ENCODE assay signal across 8 cellular contexts in the genomic region with DNA sequence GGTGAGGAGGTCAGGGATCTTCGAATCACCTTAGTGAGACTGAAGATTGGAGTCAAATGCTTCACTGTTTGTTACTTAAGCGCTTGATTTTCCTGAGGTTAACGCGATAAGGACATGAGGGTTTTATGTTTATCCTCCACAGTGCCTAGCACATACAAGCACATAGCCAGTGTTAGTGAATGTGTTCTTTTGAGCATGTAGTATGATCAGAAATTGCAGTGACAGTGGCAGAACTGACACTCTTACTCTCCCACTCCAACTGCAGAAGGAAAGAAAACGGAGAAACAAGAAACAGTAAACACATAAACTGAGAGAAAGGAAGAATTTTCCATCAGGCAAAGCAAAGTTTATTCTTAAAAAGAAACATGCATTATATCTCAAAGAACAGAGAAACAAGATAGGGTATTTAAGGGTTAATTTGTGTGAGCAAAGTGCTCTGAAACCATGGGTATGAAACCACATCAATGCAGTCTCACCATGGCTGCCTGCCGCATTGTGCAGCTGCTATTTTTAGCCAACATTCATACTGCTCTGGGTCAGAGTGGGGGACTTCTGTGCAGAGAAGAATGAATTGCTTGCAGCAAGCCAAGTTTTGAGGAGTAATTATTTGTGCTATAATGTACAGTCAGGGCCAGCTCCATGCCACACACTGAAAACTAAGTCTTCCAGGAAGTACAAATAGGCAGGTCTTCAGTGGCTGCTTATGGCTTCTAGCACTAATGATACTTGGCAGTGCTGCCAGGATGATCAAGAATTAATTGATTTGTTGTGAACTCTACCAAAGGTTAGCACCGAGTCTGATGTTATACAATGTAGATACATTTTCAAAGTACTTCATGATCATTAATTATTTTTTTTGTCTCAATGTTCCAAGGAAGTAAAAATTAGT.
DNase-seq lines count a peak whose midpoint lies in the region; ATAC-seq and TF ChIP-seq lines count a peak whose summit lies in the region.

No MANE protein-coding gene starts in this region.

- no peaks in the 10 kb centered on the region for H3K9me2 ChIP-seq in OCI-LY7 (ENCODE audit: insufficient read depth, low read length)

- H3K36me3 Mint-ChIP-seq in activated T-cell treated with anti-CD3 and anti-CD28 coated beads, Interleukin-2, amount 50 U/mL, for 24 hours (ENCODE audit: low read depth) = no peaks in the 10 kb centered on the region

- H3K27ac ChIP-seq in OCI-LY7 (ENCODE audit: low read depth, low read length, poor library complexity, severe bottlenecking) = peak overlapping the region; percentile 33

- DNase-seq in activated T-cell treated with anti-CD3 and anti-CD28 coated beads, Interleukin-2, amount 50 U/mL, for 24 hours = peak; percentile 30
- DNase-seq in activated T-cell treated with anti-CD3 and anti-CD28 coated beads for 4 hours = no peak
- peak; percentile 70 for DNase-seq in OCI-LY7 (ENCODE audit: low spot score)
- DNase-seq in hepatic stellate cell (ENCODE audit: low spot score) = peak; percentile 21
- no peak for DNase-seq in HUDEP-2 (lab: John Stamatoyannopoulos, UW; ENCODE audit: unreplicated experiment in 76 of 76)
- no peak for DNase-seq in NCI-H526 treated with DMSO at 0.1 percent for 48 hours (lab: John Stamatoyannopoulos, UW)
- no peak for DNase-seq in HPDE6-E6E7 (ENCODE audit: extremely low spot score)

- intact Hi-C loops in OCI-LY7 (cut with micrococcal nuclease; ENCODE audit: unreplicated experiment) = no loop called here

- no peak for TF ChIP-seq CTCF in OCI-LY7 (conservative IDR thresholded peaks at IDR 0.05; ENCODE audit: low read length)

- peak overlapping the region; percentile 67 for H3K4me2 ChIP-seq in OCI-LY7 (ENCODE audit: low read length)

- no peaks in the 10 kb centered on the region for H3K36me3 ChIP-seq in OCI-LY7 (ENCODE audit: insufficient read depth, low read length)

- no peak overlapping the region for H3K27ac Mint-ChIP-seq in activated T-cell treated with anti-CD3 and anti-CD28 coated beads, Interleukin-2, amount 50 U/mL, for 24 hours

- H3K79me2 ChIP-seq in OCI-LY7 (ENCODE audit: insufficient read depth, low read depth, low read length) = no peaks in the 10 kb centered on the region

- H3K4me3 ChIP-seq in OCI-LY7 (ENCODE audit: low read depth, low read length, poor library complexity, severe bottlenecking) = peak overlapping the region; percentile 39

- POLR2A ChIA-PET in OCI-LY7 (lab: Charles Lee) = interaction anchor here (2.4 kb wide), 1 partner anchor 11 kb away, joined by 6 read pairs; no protein-coding TSS in a partner anchor

- H3K27me3 Mint-ChIP-seq in activated T-cell treated with anti-CD3 and anti-CD28 coated beads, Interleukin-2, amount 50 U/mL, for 24 hours = no peaks in the 10 kb centered on the region

- H4K20me1 ChIP-seq in OCI-LY7 (ENCODE audit: insufficient read depth, low read length) = no peaks in the 10 kb centered on the region

- peak; percentile 96 for ATAC-seq in HG02763 (IDR thresholded peaks at IDR 0.05; ENCODE audit: unreplicated experiment)

- H3K4me3 Mint-ChIP-seq in activated T-cell treated with anti-CD3 and anti-CD28 coated beads, Interleukin-2, amount 50 U/mL, for 24 hours = no peak overlapping the region

- peaks cover 5% of the 10 kb centered on the region for H3K9me3 Mint-ChIP-seq in activated T-cell treated with anti-CD3 and anti-CD28 coated beads, Interleukin-2, amount 50 U/mL, for 24 hours

- BruUV-seq in OCI-LY7 (replicated peaks; lab: Mats Ljungman, UMichigan) = no TSS peak

- H2AFZ ChIP-seq in OCI-LY7 (ENCODE audit: low read length) = peak overlapping the region; percentile 70

- H3K4me1 Mint-ChIP-seq in activated T-cell treated with anti-CD3 and anti-CD28 coated beads, Interleukin-2, amount 50 U/mL, for 24 hours (ENCODE audit: low read depth) = peaks cover 11% of the 10 kb centered on the region

- CTCF ChIA-PET in OCI-LY7 (lab: Charles Lee; ENCODE audit: unreplicated experiment) = no interaction called here

- H3K9me3 ChIP-seq in OCI-LY7 (ENCODE audit: low read length) = peaks cover 10% of the 10 kb centered on the region; the same call in 1 of the 2 replicates

- H3K4me1 ChIP-seq in OCI-LY7 (ENCODE audit: insufficient read depth, low read length, poor library complexity, severe bottlenecking) = peaks cover 26% of the 10 kb centered on the region

Comparison
In these comparisons a context has a peak if more than half of its experiments do, and no peak if none do; other contexts are left out.
1. DNase-seq: peak in activated T-cell treated with anti-CD3 and anti-CD28 coated beads, Interleukin-2, amount 50 U/mL, for 24 hours (single experiment), OCI-LY7 (single experiment) and hepatic stellate cell (single experiment); none in activated T-cell treated with anti-CD3 and anti-CD28 coated beads for 4 hours (single experiment), HUDEP-2 (0 of 76), NCI-H526 treated with DMSO at 0.1 percent for 48 hours (single experiment) and HPDE6-E6E7 (single experiment).